ENCODE assay signal across 8 cellular contexts in genomic region chr1:152034654-152035405, GRCh38. TPM values are rescaled to one million over a fixed set of nuclear protein-coding genes. Genes with fewer than 3 reads are reported as not detected.
DNase-seq lines count a peak whose midpoint lies in the region; ATAC-seq and TF ChIP-seq lines count a peak whose summit lies in the region.

No MANE protein-coding gene starts in this region.

- peaks cover 6% of the 10 kb centered on the region for H3K36me3 Mint-ChIP-seq in memory B cell

- peaks cover 19 to 28% of the 10 kb centered on the region in 2 experiments for H3K4me1 ChIP-seq in HCT116 (ENCODE audit: control insufficient read depth in 1 of 2, insufficient read depth in 2 of 2, low read length in 2 of 2)

- peaks cover 38% of the 10 kb centered on the region for H3K79me2 ChIP-seq in HCT116 (ENCODE audit: insufficient read depth, low read length)

- CTCF ChIA-PET in HCT116 (lab: Charles Lee), result interaction anchor here (0.6 to 3.8 kb wide), 22 partner anchors 12 to 1414 kb away, joined by 3 to 26 read pairs (median 4); partner anchors contain the start of gene S100A10

- BruUV-seq in HCT116 (replicated peaks; lab: Mats Ljungman, UMichigan), result no TSS peak

- H3K27ac ChIP-seq in HCT116 (ENCODE audit: low read depth, low read length) (peak overlapping the region; percentile 79), dorsolateral prefrontal cortex (peak overlapping the region in 9 of 59 donors; percentile 12 to 88 (median 39))

- POLR2A ChIA-PET in HCT116 (lab: Charles Lee), result interaction anchor here (0.7 to 1.8 kb wide), 7 partner anchors 9 to 717 kb away, joined by 3 to 20 read pairs (median 4); partner anchors contain the start of gene THEM4

- no peak overlapping the region for H2AFZ ChIP-seq in HCT116 (ENCODE audit: low read depth, low read length, poor library complexity, severe bottlenecking)

- no peaks in the 10 kb centered on the region for H3K9me3 Mint-ChIP-seq in memory B cell

- peak overlapping the region; percentile 64 to 70 for H3K4me3 ChIP-seq in HCT116 (replicated peaks in 1 of 2; ENCODE audit: low read depth in 1 of 2, low read length in 2 of 2)
- peak overlapping the region in 46 of 59 donors; percentile 13 to 69 (median 53) for H3K4me3 ChIP-seq in dorsolateral prefrontal cortex

- TF ChIP-seq CTCF in HCT116 (IDR thresholded peaks at IDR 0.05 in 2 of 3, conservative IDR thresholded peaks at IDR 0.05 in 1 of 3; ENCODE audit: borderline replicate concordance in 1 of 3, insufficient read depth in 1 of 3, low read depth in 2 of 3, low read length in 2 of 3) (peak; percentile 52 to 79 (median 78); a peak in 5 of 6 replicates), dorsolateral prefrontal cortex (IDR thresholded peaks at IDR 0.05 in 54 of 56, conservative IDR thresholded peaks at IDR 0.05 in 2 of 56; ENCODE audit: low read depth in 1 of 56, partially characterized antibody in 56 of 56) (peak in 49 of 56 donors; percentile 6 to 53 (median 41))

- RAD21 ChIA-PET in HCT116 (lab: Charles Lee; ENCODE audit: low non-redundant PET in 1 of 2, low total read pairs in 2 of 2, uncharacterized antibody in 2 of 2, unreplicated experiment in 2 of 2), result interaction anchor here (0.6 to 1.2 kb wide), 4 partner anchors 13 to 1888 kb away, joined by 3 to 4 read pairs (median 4); partner anchors contain the start of gene GATAD2B (in 1 of the 2)

- H3K9ac ChIP-seq in HCT116 (ENCODE audit: low read length), result peak overlapping the region; percentile 86

- H3K9me2 ChIP-seq in HCT116 (ENCODE audit: insufficient read depth), result no peaks in the 10 kb centered on the region

- H3K36me3 ChIP-seq in HCT116 (ENCODE audit: control insufficient read depth in 1 of 2, insufficient read depth in 2 of 2, low read length in 2 of 2), result peaks cover 21 to 24% of the 10 kb centered on the region in 2 experiments

- H3K27me3 Mint-ChIP-seq in memory B cell, result no peaks in the 10 kb centered on the region

- intact Hi-C loops in HCT116 (cut with micrococcal nuclease) (no loop called here), dorsolateral prefrontal cortex (cut with DNase I) (no loop called here)

- H3K4me1 Mint-ChIP-seq in memory B cell, result peaks cover 23% of the 10 kb centered on the region

- DNase-seq in EH (ENCODE audit: low read depth) (peak; percentile 76), HCT116 (ENCODE audit: low read depth, low spot score) (peak; percentile 79), NCI-H2196 (lab: John Stamatoyannopoulos, UW; ENCODE audit: unreplicated experiment) (peak; percentile 51), dorsolateral prefrontal cortex (no peak), memory B cell (ENCODE audit: low spot score in 2 of 2) (peak; percentile 43 to 49)
- peak; percentile 48 for DNase-seq in activated CD4-positive, alpha-beta T cell treated with anti-CD3 and anti-CD28 coated beads for 1 hour
- peak; percentile 31 for DNase-seq in stimulated activated CD8-positive, alpha-beta memory T cell treated with anti-CD3 and anti-CD28 coated beads, Interleukin-7, amount 100 ng/mL, for 24 hours (ENCODE audit: low read depth)

- peak overlapping the region; percentile 90 for H3K4me3 Mint-ChIP-seq in memory B cell

- TF ChIP-seq POLR2A in HCT116 (IDR thresholded peaks at IDR 0.05; ENCODE audit: borderline replicate concordance, extremely low read depth, insufficient read depth, insufficient read length), result no peak

- peak; percentile 62 for ATAC-seq in HCT116
- ATAC-seq in memory B cell (ENCODE audit: low read depth), result peak; percentile 52
- ATAC-seq in HG02571 (IDR thresholded peaks at IDR 0.05; ENCODE audit: unreplicated experiment), result no peak

- no peaks in the 10 kb centered on the region for H3K9me3 ChIP-seq in HCT116 (ENCODE audit: control insufficient read depth in 1 of 2, insufficient read depth in 1 of 2, low read depth in 1 of 2, low read length in 2 of 2)

- TF ChIP-seq RAD21 in HCT116 (IDR thresholded peaks at IDR 0.05; ENCODE audit: low read depth), result peak; percentile 53

- no peaks in the 10 kb centered on the region for H3K27me3 ChIP-seq in HCT116 (ENCODE audit: insufficient read depth, low read length)
- peaks cover 0 to 49% (median 21%) of the 10 kb centered on the region in 45 donors for H3K27me3 ChIP-seq in dorsolateral prefrontal cortex

- H4K20me1 ChIP-seq in HCT116 (ENCODE audit: insufficient read depth), result no peaks in the 10 kb centered on the region

- peak overlapping the region; percentile 66 for H3K27ac Mint-ChIP-seq in memory B cell

- peak overlapping the region; percentile 89 for H3K4me2 ChIP-seq in HCT116 (ENCODE audit: low read length)

TF ChIP-seq in HCT116, 20 proteins besides CTCF, POLR2A, EP300 and RAD21:
- TF ChIP-seq EZH2phosphoT487 (IDR thresholded peaks at IDR 0.05; ENCODE audit: borderline replicate concordance) (no peak), REST (IDR thresholded peaks at IDR 0.05; ENCODE audit: low read depth) (no peak), SRF (IDR thresholded peaks at IDR 0.05; ENCODE audit: low read depth) (no peak), JUND (IDR thresholded peaks at IDR 0.05) (peak; percentile 32; the same call in 1 of the 2 replicates), FOSL1 (IDR thresholded peaks at IDR 0.05; ENCODE audit: low read depth) (0 out of 2 replicates have a peak, but pooled peaks have one; percentile 13), POLR2AphosphoS5 (IDR thresholded peaks at IDR 0.05; ENCODE audit: low read depth, low read length) (peak; percentile 46), ZNF274 (IDR thresholded peaks at IDR 0.05; ENCODE audit: low read depth, low read length) (no peak), YY1 (IDR thresholded peaks at IDR 0.05; ENCODE audit: extremely low read depth, insufficient replicate concordance, low read depth, low read length) (peak; percentile 12), TCF7L2 (IDR thresholded peaks at IDR 0.05; ENCODE audit: borderline replicate concordance, extremely low read depth, insufficient read depth, insufficient read length) (no peak), CEBPB (IDR thresholded peaks at IDR 0.05; ENCODE audit: low read depth) (peak; percentile 77; the same call in 1 of the 2 replicates), SP1 (IDR thresholded peaks at IDR 0.05; ENCODE audit: low read depth) (0 out of 2 replicates have a peak, but pooled peaks have one; percentile 25)
- TF ChIP-seq, protein P1, sequence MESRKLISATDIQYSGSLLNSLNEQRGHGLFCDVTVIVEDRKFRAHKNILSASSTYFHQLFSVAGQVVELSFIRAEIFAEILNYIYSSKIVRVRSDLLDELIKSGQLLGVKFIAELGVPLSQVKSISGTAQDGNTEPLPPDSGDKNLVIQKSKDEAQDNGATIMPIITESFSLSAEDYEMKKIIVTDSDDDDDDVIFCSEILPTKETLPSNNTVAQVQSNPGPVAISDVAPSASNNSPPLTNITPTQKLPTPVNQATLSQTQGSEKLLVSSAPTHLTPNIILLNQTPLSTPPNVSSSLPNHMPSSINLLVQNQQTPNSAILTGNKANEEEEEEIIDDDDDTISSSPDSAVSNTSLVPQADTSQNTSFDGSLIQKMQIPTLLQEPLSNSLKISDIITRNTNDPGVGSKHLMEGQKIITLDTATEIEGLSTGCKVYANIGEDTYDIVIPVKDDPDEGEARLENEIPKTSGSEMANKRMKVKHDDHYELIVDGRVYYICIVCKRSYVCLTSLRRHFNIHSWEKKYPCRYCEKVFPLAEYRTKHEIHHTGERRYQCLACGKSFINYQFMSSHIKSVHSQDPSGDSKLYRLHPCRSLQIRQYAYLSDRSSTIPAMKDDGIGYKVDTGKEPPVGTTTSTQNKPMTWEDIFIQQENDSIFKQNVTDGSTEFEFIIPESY (IDR thresholded peaks at IDR 0.05; ENCODE audit: extremely low read depth, insufficient replicate concordance, low read length), result no peak
- TF ChIP-seq, protein P2, sequence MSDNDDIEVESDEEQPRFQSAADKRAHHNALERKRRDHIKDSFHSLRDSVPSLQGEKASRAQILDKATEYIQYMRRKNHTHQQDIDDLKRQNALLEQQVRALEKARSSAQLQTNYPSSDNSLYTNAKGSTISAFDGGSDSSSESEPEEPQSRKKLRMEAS (IDR thresholded peaks at IDR 0.05), result peak; percentile 47

RNA-seq across cellular contexts. Expression of gene S100A11, which starts 2.0 kb away (rescaled TPM):
- total RNA-seq in HCT116 (2021; ENCODE audit: unreplicated experiment), result 229 TPM
- polyA plus RNA-seq in HCT116 (2012), result 638 and 798 TPM in 2 replicates
- total RNA-seq in dorsolateral prefrontal cortex, result 100 to 1,000 TPM in 2 of 120 experiments, 10 to 100 TPM in 110, 1 to 10 TPM in 8; 7.0 to 134 (median 22.1) TPM

RNA-seq across cellular contexts. Expression of gene S100A10, which starts 41.2 kb away (rescaled TPM):
- total RNA-seq in HCT116 (2021; ENCODE audit: unreplicated experiment) (340 TPM), dorsolateral prefrontal cortex (100 to 1,000 TPM in 2 of 120 experiments, 10 to 100 TPM in 118; 11.5 to 123 (median 26.9) TPM)
- 152 and 230 TPM in 2 replicates for polyA plus RNA-seq in HCT116 (2012)

RNA-seq across cellular contexts. Expression of gene TCHHL1, which starts 54.0 kb away (rescaled TPM):
- not detected for total RNA-seq in HCT116 (2021; ENCODE audit: unreplicated experiment)
- not detected in 2 replicates for polyA plus RNA-seq in HCT116 (2012)
- total RNA-seq in dorsolateral prefrontal cortex, result not detected

Comparison
In these comparisons a context has a peak if more than half of its experiments do, and no peak if none do; other contexts are left out.
1. DNase-seq: peak in EH (single experiment), HCT116 (single experiment), NCI-H2196 (single experiment), activated CD4-positive, alpha-beta T cell treated with anti-CD3 and anti-CD28 coated beads for 1 hour (single experiment), memory B cell (2 of 2) and stimulated activated CD8-positive, alpha-beta memory T cell treated with anti-CD3 and anti-CD28 coated beads, Interleukin-7, amount 100 ng/mL, for 24 hours (single experiment); none in dorsolateral prefrontal cortex (0 of 10).